In genomic region chr20:49813305-49813974, GRCh38 we compare ENCODE assay signal across 8 cellular contexts. TPM values are rescaled to one million over a fixed set of nuclear protein-coding genes. Genes with fewer than 3 reads are reported as not detected.
DNase-seq lines count a peak whose midpoint lies in the region; ATAC-seq, FAIRE-seq and TF ChIP-seq lines count a peak whose summit lies in the region.

No MANE protein-coding gene starts in this region.

- H3K79me2 ChIP-seq in astrocyte (ENCODE audit: insufficient read depth, low read length): peaks cover 9% of the 10 kb centered on the region

- H3K4me2 ChIP-seq in astrocyte (ENCODE audit: low read length): peak overlapping the region; percentile 91

- peaks cover 13% of the 10 kb centered on the region for H3K4me1 Mint-ChIP-seq in astrocyte (ENCODE audit: low read depth, unreplicated experiment)

- H4K20me1 ChIP-seq in astrocyte (ENCODE audit: insufficient read depth, low read length): no peaks in the 10 kb centered on the region

- intact Hi-C loops in Right ventricle myocardium inferior (cut with DNase I): loop anchor here (1.0 to 5.0 kb wide), 4 partner anchors 99 to 198 kb away; no protein-coding TSS in a partner anchor
- intact Hi-C loops in lower leg skin (cut with DNase I; ENCODE audit: low total_unique reads): no loop called here

- H3K9me3 ChIP-seq in cardiac muscle cell (ENCODE audit: low read depth): no peaks in the 10 kb centered on the region
- no peaks in the 10 kb centered on the region for H3K9me3 ChIP-seq in astrocyte (ENCODE audit: insufficient read depth, low read depth, low read length)
- H3K9me3 ChIP-seq in upper lobe of left lung: no peaks in the 10 kb centered on the region

- no peak for TF ChIP-seq POLR2A in lower leg skin (IDR thresholded peaks at IDR 0.05)
- no peak for TF ChIP-seq POLR2A in upper lobe of left lung (IDR thresholded peaks at IDR 0.05)

- H3K4me1 ChIP-seq in cardiac muscle cell (ENCODE audit: low read depth): peaks cover 5% of the 10 kb centered on the region
- peaks cover 18% of the 10 kb centered on the region for H3K4me1 ChIP-seq in astrocyte (ENCODE audit: insufficient read depth, low read length)
- H3K4me1 ChIP-seq in upper lobe of left lung: peaks cover 15 to 22% (median 21%) of the 10 kb centered on the region in 4 donors

- H3K4me3 ChIP-seq in cardiac muscle cell (peak overlapping the region; percentile 81), astrocyte (ENCODE audit: insufficient read depth, low read depth, low read length) (peak overlapping the region; percentile 77), lower leg skin (ENCODE audit: low read depth, poor library complexity, severe bottlenecking) (peak overlapping the region; percentile 40), upper lobe of left lung (peak overlapping the region; percentile 67 to 76 (median 68))

- H3K36me3 Mint-ChIP-seq in astrocyte (ENCODE audit: low read depth, unreplicated experiment): peaks cover 7% of the 10 kb centered on the region

- TF ChIP-seq EP300 in upper lobe of left lung (IDR thresholded peaks at IDR 0.05): no peak

- no peaks in the 10 kb centered on the region for H3K9me3 Mint-ChIP-seq in astrocyte (ENCODE audit: unreplicated experiment)

- H2AFZ ChIP-seq in astrocyte (ENCODE audit: low read depth, low read length): peak overlapping the region; percentile 83

- H3K36me3 ChIP-seq in cardiac muscle cell: peaks cover 3% of the 10 kb centered on the region
- peaks cover 5% of the 10 kb centered on the region for H3K36me3 ChIP-seq in astrocyte (ENCODE audit: insufficient read depth, low read length)
- peaks cover 0 to 29% (median 6%) of the 10 kb centered on the region in 4 donors for H3K36me3 ChIP-seq in upper lobe of left lung

- H3K27me3 Mint-ChIP-seq in astrocyte (ENCODE audit: low read depth, unreplicated experiment): no peaks in the 10 kb centered on the region

- H3K4me3 Mint-ChIP-seq in astrocyte (ENCODE audit: unreplicated experiment): peak overlapping the region; percentile 93

- peak overlapping the region; percentile 97 for H3K27ac Mint-ChIP-seq in astrocyte (ENCODE audit: unreplicated experiment)

- H3K27ac ChIP-seq in cardiac muscle cell (peak overlapping the region; percentile 74), astrocyte (ENCODE audit: low read depth, low read length) (peak overlapping the region; percentile 82), upper lobe of left lung (peak overlapping the region; percentile 95 to 98 (median 98))

- FAIRE-seq in astrocyte (lab: Jason Lieb, UNC): no peak

- H3K27me3 ChIP-seq in cardiac muscle cell (no peaks in the 10 kb centered on the region), astrocyte (ENCODE audit: insufficient read depth, low read length) (no peaks in the 10 kb centered on the region), upper lobe of left lung (no peaks in the 10 kb centered on the region)

- no peak for DNase-seq in cardiac muscle cell (ENCODE audit: low read depth in 1 of 2, low spot score in 1 of 2)
- no peak for DNase-seq in Right ventricle myocardium inferior (ENCODE audit: missing footprints)
- DNase-seq in astrocyte (ENCODE audit: low read depth): no peak
- DNase-seq in lower leg skin (ENCODE audit: low spot score in 2 of 2): peak in 1 of 2 donors; percentile 26
- no peak for DNase-seq in upper lobe of left lung
- no peak for DNase-seq in NCI-H748 treated with DMSO at 0.1 percent for 48 hours (lab: John Stamatoyannopoulos, UW)
- DNase-seq in central memory CD4-positive, alpha-beta T cell: no peak

- ATAC-seq in Right ventricle myocardium inferior: no peak
- ATAC-seq in upper lobe of left lung (ENCODE audit: low FRiP score in 2 of 2): no peak
- ATAC-seq in GM18867 (IDR thresholded peaks at IDR 0.05; ENCODE audit: unreplicated experiment): no peak

- H3K9ac ChIP-seq in astrocyte (ENCODE audit: low read length): peak overlapping the region; percentile 86

- no peak for TF ChIP-seq CTCF in cardiac muscle cell (IDR thresholded peaks at IDR 0.05; ENCODE audit: low read depth, low read length)
- TF ChIP-seq CTCF in astrocyte (IDR thresholded peaks at IDR 0.05; ENCODE audit: insufficient read depth, low read depth, low read length): no peak
- TF ChIP-seq CTCF in lower leg skin (IDR thresholded peaks at IDR 0.05): no peak
- TF ChIP-seq CTCF in upper lobe of left lung (IDR thresholded peaks at IDR 0.05): no peak

- 12 to 18% methylated on average over 11 of the region's 11 CpGs for WGBS in lower leg skin, 2 donors
- WGBS in upper lobe of left lung, 2 donors: 11 to 16% methylated on average over 11 of the region's 11 CpGs

RNA-seq across cellular contexts. Expression of gene SLC9A8, which starts 0.8 kb away (rescaled TPM):
- total RNA-seq in cardiac muscle cell (7.6 and 9.4 TPM in 2 replicates), Right ventricle myocardium inferior (4.7 TPM), astrocyte (6.2 and 6.9 TPM in 2 replicates), lower leg skin (1 to 10 TPM; 4.8 to 8.1 (median 7.0) TPM), upper lobe of left lung (10 to 100 TPM; 13.2 to 19.6 (median 17.2) TPM)
- 3.9 and 4.4 TPM in 2 replicates for polyA plus RNA-seq in cardiac muscle cell
